2 cellular contexts compared by ENCODE assay signal in the genomic region with DNA sequence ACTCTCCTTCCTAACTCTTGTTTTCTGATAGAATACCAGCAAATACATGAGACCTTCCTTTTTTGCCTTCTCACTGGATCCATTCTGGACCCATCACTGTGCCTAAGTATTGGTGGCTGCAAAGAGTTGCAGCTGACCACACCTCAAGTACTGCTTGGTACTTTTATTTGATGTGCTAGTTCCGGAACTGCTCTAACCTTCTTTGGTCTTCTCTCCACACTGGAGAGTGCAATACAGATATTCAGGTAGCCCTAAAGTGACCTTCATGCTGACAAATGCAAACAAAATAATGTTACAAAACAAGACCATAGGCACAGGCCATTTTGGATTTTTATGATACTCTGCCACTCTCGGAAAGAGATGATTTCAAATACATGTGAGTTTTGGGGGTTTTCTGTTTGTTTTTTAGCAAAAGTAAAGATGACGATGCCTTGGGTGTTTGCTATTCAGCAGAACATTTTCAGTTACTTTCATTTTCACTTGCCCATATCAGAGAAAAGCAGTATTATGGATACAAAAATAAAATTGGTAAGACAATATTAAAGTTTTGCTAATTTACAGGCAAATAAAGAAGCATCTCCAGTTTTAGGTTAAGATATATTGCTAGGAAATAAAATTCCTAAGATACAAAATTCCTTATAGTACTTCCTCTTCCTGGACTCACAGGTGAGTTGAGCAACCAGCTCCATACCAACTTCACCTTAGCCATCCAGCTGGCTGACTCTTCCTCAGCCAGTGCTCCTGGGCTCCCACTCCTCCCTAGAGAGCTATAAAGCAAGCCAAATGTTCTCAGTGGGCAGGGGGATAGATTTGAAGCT.
A peak's percentile ranks its signal among the peaks of the same experiment; 100 is the strongest.
TF ChIP-seq lines count a peak whose summit lies in the region.

No MANE protein-coding gene starts in this region.

TF ChIP-seq in HepG2, 621 proteins besides CTCF, POLR2A, EP300 and RAD21:
- TF ChIP-seq ZNF513 (CRISPR knock-in tag; conservative IDR thresholded peaks at IDR 0.05) (no peak), CEBPG (CRISPR knock-in tag; IDR thresholded peaks at IDR 0.05) (peak; percentile 40; the same call in 1 of the 2 replicates), GTF2F1 (IDR thresholded peaks at IDR 0.05; ENCODE audit: low read length) (no peak), ZNF230 (CRISPR knock-in tag; IDR thresholded peaks at IDR 0.05) (no peak), DNMT1 (CRISPR knock-in tag; IDR thresholded peaks at IDR 0.05) (no peak), ZMYM4 (CRISPR knock-in tag; IDR thresholded peaks at IDR 0.05) (peak; percentile 43; the same call in 1 of the 2 replicates), ZNF510 (CRISPR knock-in tag; IDR thresholded peaks at IDR 0.05; ENCODE audit: low read depth) (no peak), KAT7 (CRISPR knock-in tag; IDR thresholded peaks at IDR 0.05; ENCODE audit: borderline replicate concordance) (no peak), PHF21A (CRISPR knock-in tag; IDR thresholded peaks at IDR 0.05) (no peak), XBP1 (CRISPR knock-in tag; IDR thresholded peaks at IDR 0.05) (no peak), SOX13 (IDR thresholded peaks at IDR 0.05) (no peak), SOX13 (CRISPR knock-in tag; conservative IDR thresholded peaks at IDR 0.05 in 1 of 2, IDR thresholded peaks at IDR 0.05 in 1 of 2) (0 out of 4 replicates have a peak, but pooled peaks of 1 of the 2 experiments have one; percentile 18), FOXA3 (CRISPR knock-in tag; IDR thresholded peaks at IDR 0.05) (0 out of 2 replicates have a peak, but pooled peaks have one; percentile 13), ZNF263 (CRISPR knock-in tag; IDR thresholded peaks at IDR 0.05) (peak; percentile 96), ZNF644 (CRISPR knock-in tag; IDR thresholded peaks at IDR 0.05; ENCODE audit: low read depth) (peak; percentile 59), REST (IDR thresholded peaks at IDR 0.05; ENCODE audit: borderline replicate concordance in 1 of 2, low read depth in 1 of 2, low read length in 2 of 2) (no peak), RBM22 (optimal IDR thresholded peaks at IDR 0.05; ENCODE audit: low read length) (peak; percentile 68)
- TF ChIP-seq, protein P1, sequence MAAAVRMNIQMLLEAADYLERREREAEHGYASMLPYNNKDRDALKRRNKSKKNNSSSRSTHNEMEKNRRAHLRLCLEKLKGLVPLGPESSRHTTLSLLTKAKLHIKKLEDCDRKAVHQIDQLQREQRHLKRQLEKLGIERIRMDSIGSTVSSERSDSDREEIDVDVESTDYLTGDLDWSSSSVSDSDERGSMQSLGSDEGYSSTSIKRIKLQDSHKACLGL (CRISPR knock-in tag; IDR thresholded peaks at IDR 0.05): no peak
- TF ChIP-seq, protein P2, sequence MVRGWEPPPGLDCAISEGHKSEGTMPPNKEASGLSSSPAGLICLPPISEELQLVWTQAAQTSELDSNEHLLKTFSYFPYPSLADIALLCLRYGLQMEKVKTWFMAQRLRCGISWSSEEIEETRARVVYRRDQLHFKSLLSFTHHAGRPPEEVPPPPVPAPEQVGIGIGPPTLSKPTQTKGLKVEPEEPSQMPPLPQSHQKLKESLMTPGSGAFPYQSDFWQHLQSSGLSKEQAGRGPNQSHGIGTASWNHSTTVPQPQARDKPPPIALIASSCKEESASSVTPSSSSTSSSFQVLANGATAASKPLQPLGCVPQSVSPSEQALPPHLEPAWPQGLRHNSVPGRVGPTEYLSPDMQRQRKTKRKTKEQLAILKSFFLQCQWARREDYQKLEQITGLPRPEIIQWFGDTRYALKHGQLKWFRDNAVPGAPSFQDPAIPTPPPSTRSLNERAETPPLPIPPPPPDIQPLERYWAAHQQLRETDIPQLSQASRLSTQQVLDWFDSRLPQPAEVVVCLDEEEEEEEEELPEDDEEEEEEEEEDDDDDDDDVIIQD (CRISPR knock-in tag; IDR thresholded peaks at IDR 0.05; ENCODE audit: low read depth): 0 out of 2 replicates have a peak, but pooled peaks have one; percentile 48

TF ChIP-seq in GM23338, 12 proteins besides CTCF, POLR2A, EP300 and RAD21:
- TF ChIP-seq ZNF462 (CRISPR knock-in tag; IDR thresholded peaks at IDR 0.05) (no peak), JUNB (IDR thresholded peaks at IDR 0.05; ENCODE audit: unreplicated experiment) (no peak), CREB1 (CRISPR knock-in tag; IDR thresholded peaks at IDR 0.05; ENCODE audit: low read depth) (no peak), ETS1 (IDR thresholded peaks at IDR 0.05) (no peak)
